ENCODE assay signal across 16 cellular contexts in the genomic region with DNA sequence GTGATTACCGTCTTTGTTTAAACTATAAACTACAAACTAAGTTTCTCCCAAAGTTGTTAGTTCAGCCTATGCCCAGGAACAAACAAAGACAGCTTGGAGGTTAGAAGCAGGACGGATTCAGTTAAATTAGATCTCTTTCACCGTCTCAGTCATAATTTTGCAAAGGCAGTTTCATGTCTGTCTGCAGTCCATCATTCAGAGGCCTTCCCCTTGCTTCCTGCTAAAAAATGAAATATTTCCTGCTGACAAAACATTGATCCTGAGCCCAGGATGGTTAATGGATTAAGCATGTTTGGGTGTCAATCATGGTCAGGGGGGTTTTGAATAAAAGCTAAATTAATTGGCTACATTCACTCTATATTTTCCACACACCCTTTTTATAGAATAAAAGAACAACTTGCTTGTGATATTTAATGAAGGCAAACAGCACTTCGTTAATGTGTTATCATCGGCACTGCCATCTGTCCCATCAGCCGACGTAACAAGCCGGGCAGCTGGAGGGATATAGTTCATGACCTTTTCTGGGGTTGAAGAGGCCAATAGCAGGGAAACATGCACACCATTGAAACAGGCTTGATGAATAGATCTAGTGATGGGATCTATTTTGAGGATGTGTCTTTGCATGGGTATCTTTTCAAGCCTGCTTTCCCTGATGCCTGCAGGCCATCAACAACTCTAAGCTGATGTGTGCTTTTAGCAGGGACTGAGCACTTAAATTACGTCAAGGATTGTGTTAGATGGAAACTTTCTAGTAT.
A peak's percentile ranks its signal among the peaks of the same experiment; 100 is the strongest.
DNase-seq lines count a peak whose midpoint lies in the region; TF ChIP-seq lines count a peak whose summit lies in the region.
"Had no signal": no experiment of that assay in that cellular context is flagged by ENCODE, and none has a peak within 500 bp of the region (broad histone marks: within the 10 kb centered on the region; RNA-seq: fewer than 3 reads in every experiment).

No MANE protein-coding gene starts in this region.

- CTCF ChIA-PET in A673 (lab: Charles Lee): no interaction called here

- no peaks in the 10 kb centered on the region for H3K36me3 ChIP-seq in A673 (ENCODE audit: insufficient read depth, low read length, poor library complexity, severe bottlenecking)

- H3K27me3 ChIP-seq in A673 (replicated peaks; ENCODE audit: insufficient read depth, low read depth, low read length, poor library complexity): no peaks in the 10 kb centered on the region

- intact Hi-C loops in A673 (cut with micrococcal nuclease; ENCODE audit: unreplicated experiment): no loop called here

- no peaks in the 10 kb centered on the region for H3K9me3 ChIP-seq in A673 (ENCODE audit: low read depth, low read length, poor library complexity, severe bottlenecking)

- no peak for DNase-seq in A673 (ENCODE audit: low spot score)
- peak; percentile 31 for DNase-seq in MV-4-11 (lab: John Stamatoyannopoulos, UW)
- peak; percentile 60 to 73 for DNase-seq in NCI-H524 (lab: John Stamatoyannopoulos, UW)
- peak; percentile 89 for DNase-seq in SK-N-DZ (ENCODE audit: low spot score)
- no peak for DNase-seq in iPS-NIHi11 (ENCODE audit: low spot score)
- DNase-seq in NCI-H1930 (lab: John Stamatoyannopoulos, UW): no peak
- DNase-seq in NOMO-1 (lab: John Stamatoyannopoulos, UW; ENCODE audit: unreplicated experiment in 2 of 2): no peak
- DNase-seq in medulla oblongata (ENCODE audit: extremely low spot score): no peak
- DNase-seq: C1 segment of cervical spinal cord; Calu3; CD4-positive, alpha-beta T cell; DND-41; GDM1; HCEC 1CT; HFFc6 had no signal

- TF ChIP-seq CTCF in A673 (conservative IDR thresholded peaks at IDR 0.05; ENCODE audit: low read depth, low read length): no peak

- BruUV-seq in A673 (replicated peaks; lab: Mats Ljungman, UMichigan): no TSS peak

- peak overlapping the region; percentile 15 for H3K27ac ChIP-seq in A673 (ENCODE audit: low read depth, low read length, poor library complexity, severe bottlenecking)
- H3K27ac ChIP-seq: HL-60 had no signal

- no peaks in the 10 kb centered on the region for H3K4me1 ChIP-seq in A673 (ENCODE audit: insufficient read depth, low read length, poor library complexity, severe bottlenecking)

- POLR2A ChIA-PET in A673 (lab: Charles Lee; ENCODE audit: low non-redundant PET): no interaction called here

- H3K4me3 ChIP-seq in A673 (ENCODE audit: low read depth, low read length, poor library complexity, severe bottlenecking): no peak overlapping the region

Comparison
In these comparisons a context has a peak if more than half of its experiments do, and no peak if none do; other contexts are left out.
1. DNase-seq: peak in MV-4-11 (single experiment), NCI-H524 (2 of 2) and SK-N-DZ (single experiment); none in A673 (single experiment), iPS-NIHi11 (single experiment), NCI-H1930 (0 of 2), NOMO-1 (0 of 2) and medulla oblongata (single experiment).